23 cellular contexts compared by ENCODE assay signal in the genomic region with DNA sequence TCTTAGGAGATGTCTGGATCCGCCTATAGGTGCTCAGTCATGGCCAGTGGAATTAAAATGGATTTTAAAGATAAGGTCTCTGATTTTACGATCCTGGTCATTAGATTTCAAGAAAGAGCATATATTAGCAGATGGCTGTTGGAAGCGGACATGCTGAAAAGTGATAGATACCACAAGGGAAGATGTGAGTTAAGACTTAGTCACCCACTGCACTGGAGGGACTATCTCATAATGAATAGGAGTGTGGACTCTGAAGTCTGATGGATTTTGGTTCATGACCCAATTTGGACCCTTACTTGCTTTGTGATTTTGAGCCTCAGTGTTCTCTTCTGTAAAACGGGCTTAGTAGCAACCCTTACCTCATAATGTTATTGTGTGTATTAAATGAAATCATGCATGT.
"Had no signal": no experiment of that assay in that cellular context is flagged by ENCODE, and none has a peak within 500 bp of the region (broad histone marks: within the 10 kb centered on the region; RNA-seq: fewer than 3 reads in every experiment).

No MANE protein-coding gene starts in this region.

- H3K27ac ChIP-seq: PC-9, SJCRH30, VCaP had no signal

- DNase-seq: activated CD4-positive, CD25-positive, alpha-beta regulatory T cell; activated CD8-positive, alpha-beta memory T cell treated with anti-CD3 and anti-CD28 coated beads, Interleukin-2, amount 50 U/mL, for 4 hours; activated CD8-positive, alpha-beta T cell treated with anti-CD3 and anti-CD28 coated beads for 36 hours; activated gamma-delta T cell treated with Interleukin-2 at 50 U/mL for 16 hours; activated naive CD4-positive, alpha-beta T cell treated with anti-CD3 and anti-CD28 coated beads, Interleukin-2, amount 10 ng/mL, durations not matched to agents 7 days and 5 days; activated naive CD8-positive, alpha-beta T cell treated with anti-CD3 and anti-CD28 coated beads for 36 hours; activated T-cell treated with anti-CD3 and anti-CD28 coated beads, Interleukin-2, amount 50 U/mL, for 72 hours; caudate nucleus; Kasumi-1; KBM-7; NCI-H1048; NCI-H146; NCI-H187 treated with DMSO at 0.1 percent for 48 hours; NCI-H2081 treated with DMSO at 0.1 percent for 48 hours; NCI-H446; NCI-H524; PC-9; RPMI8226; SJCRH30; T-helper 17 cell; T-helper 9 cell had no signal

- H3K4me3 ChIP-seq: PC-9, SJCRH30 had no signal

- H3K36me3 ChIP-seq: SJCRH30 had no signal

- H2AFZ ChIP-seq: PC-9 had no signal

- H3K4me2 ChIP-seq: PC-9 had no signal

- H3K9me3 ChIP-seq: SJCRH30 had no signal

- ATAC-seq: activated CD8-positive, alpha-beta T cell treated with anti-CD3 and anti-CD28 coated beads for 36 hours; activated T-cell treated with anti-CD3 and anti-CD28 coated beads, Interleukin-2, amount 50 U/mL, for 72 hours; Right ventricle myocardium inferior; T-helper 17 cell had no signal

- H3K4me1 ChIP-seq: SJCRH30 had no signal

- H3K27me3 ChIP-seq: SJCRH30 had no signal
